8 cellular contexts compared by ENCODE assay signal in genomic region chr11:9574556-9574805, GRCh38. TPM values are rescaled to one million over a fixed set of nuclear protein-coding genes. Genes with fewer than 3 reads are reported as not detected.
A peak's percentile ranks its signal among the peaks of the same experiment; 100 is the strongest.
DNase-seq lines count a peak whose midpoint lies in the region; ATAC-seq and TF ChIP-seq lines count a peak whose summit lies in the region.

No MANE protein-coding gene starts in this region.

- H3K4me3 ChIP-seq in PC-9 (peak overlapping the region; percentile 87), muscle layer of colon (ENCODE audit: low read depth in 1 of 2, low read length in 2 of 2) (peak overlapping the region; percentile 80 to 90)

- POLR2A ChIA-PET in PC-9 (lab: Charles Lee; ENCODE audit: unreplicated experiment), result interaction anchor here (0.7 kb wide), 1 partner anchor 67 kb away, joined by 8 read pairs; no protein-coding TSS in a partner anchor

- no peak overlapping the region for H2AFZ ChIP-seq in PC-9

- BruUV-seq in PC-9 (replicated peaks; lab: Mats Ljungman, UMichigan), result no TSS peak

- H3K4me2 ChIP-seq in PC-9, result peak overlapping the region; percentile 96

- peaks cover 30% of the 10 kb centered on the region for H3F3A ChIP-seq in PC-9 (ENCODE audit: insufficient read depth, low read depth)

- intact Hi-C loops in PC-9 (cut with micrococcal nuclease; ENCODE audit: unreplicated experiment), result loop anchor here (1.0 to 5.0 kb wide), 2 partner anchors 27 to 67 kb away; no protein-coding TSS in a partner anchor

- H3K27ac ChIP-seq in PC-9 (peak overlapping the region; percentile 80), muscle layer of colon (ENCODE audit: low read depth, low read length) (peak overlapping the region; percentile 80)

- peak; percentile 44 for DNase-seq in EH (ENCODE audit: low read depth)
- no peak for DNase-seq in PC-9
- DNase-seq in dermis blood vessel endothelial cell, result peak; percentile 63
- DNase-seq in kidney glomerular epithelial cell (lab: John Stamatoyannopoulos, UW), result no peak
- no peak for DNase-seq in GDM1 (lab: John Stamatoyannopoulos, UW)

- H3K9me3 ChIP-seq in PC-9 (ENCODE audit: insufficient read depth, low read depth) (no peaks in the 10 kb centered on the region), muscle layer of colon (ENCODE audit: low read length) (no peaks in the 10 kb centered on the region)

- H3K9ac ChIP-seq in muscle layer of colon (ENCODE audit: low read length), result peak overlapping the region; percentile 95

- H3K36me3 ChIP-seq in PC-9 (ENCODE audit: low read depth) (peaks cover 30% of the 10 kb centered on the region), muscle layer of colon (ENCODE audit: insufficient read depth, low read length) (no peaks in the 10 kb centered on the region)

- CTCF ChIA-PET in PC-9 (lab: Charles Lee), result no interaction called here

- H3K4me1 ChIP-seq in PC-9 (replicated peaks; ENCODE audit: insufficient read depth) (peaks cover 41% of the 10 kb centered on the region), muscle layer of colon (ENCODE audit: insufficient read depth, low read length) (peaks cover 21% of the 10 kb centered on the region)

- no peaks in the 10 kb centered on the region for H3K27me3 ChIP-seq in PC-9 (ENCODE audit: insufficient read depth, low read depth)
- H3K27me3 ChIP-seq in muscle layer of colon (ENCODE audit: control insufficient read depth in 1 of 2, insufficient read depth in 2 of 2, low read length in 2 of 2), result no peaks in the 10 kb centered on the region

- H3K79me2 ChIP-seq in PC-9 (ENCODE audit: low read depth), result peaks cover 55% of the 10 kb centered on the region

- TF ChIP-seq CTCF in PC-9 (conservative IDR thresholded peaks at IDR 0.05), result no peak

- peaks cover 5% of the 10 kb centered on the region; the same call in 1 of the 2 replicates for H4K20me1 ChIP-seq in PC-9 (ENCODE audit: insufficient read depth)

- no peak for ATAC-seq in HG02884 (IDR thresholded peaks at IDR 0.05; ENCODE audit: unreplicated experiment)
- ATAC-seq in GM21423 (IDR thresholded peaks at IDR 0.05; ENCODE audit: unreplicated experiment), result no peak

- no peaks in the 10 kb centered on the region for H3K9me2 ChIP-seq in PC-9 (ENCODE audit: insufficient read depth)

RNA-seq across cellular contexts. Expression of gene WEE1, which starts 1.0 kb away (rescaled TPM):
- total RNA-seq in PC-9 (2021) (32.2 and 37.1 TPM in 2 replicates), dermis blood vessel endothelial cell (32.0 and 35.1 TPM in 2 replicates)

Comparison
In these comparisons a context has a peak if more than half of its experiments do, and no peak if none do; other contexts are left out.
1. DNase-seq: peak in EH (single experiment) and dermis blood vessel endothelial cell (single experiment); none in PC-9 (0 of 2), kidney glomerular epithelial cell (single experiment) and GDM1 (single experiment).